ENCODE assay signal across 11 cellular contexts in genomic region chr10:71712170-71712569, GRCh38. TPM values are rescaled to one million over a fixed set of nuclear protein-coding genes. Genes with fewer than 3 reads are reported as not detected.
A peak's percentile ranks its signal among the peaks of the same experiment; 100 is the strongest.
DNase-seq lines count a peak whose midpoint lies in the region; ATAC-seq and TF ChIP-seq lines count a peak whose summit lies in the region.
"Had no signal": no experiment of that assay in that cellular context is flagged by ENCODE, and none has a peak within 500 bp of the region (broad histone marks: within the 10 kb centered on the region; RNA-seq: fewer than 3 reads in every experiment).

No MANE protein-coding gene starts in this region.

- DNase-seq in MCF 10A (ENCODE audit: unreplicated experiment) (no peak), mammary epithelial cell (no peak), lung (ENCODE audit: low spot score) (no peak), tibial nerve (ENCODE audit: low spot score in 2 of 2) (no peak), testis (no peak)
- DNase-seq in activated naive CD4-positive, alpha-beta T cell treated with anti-CD3 and anti-CD28 coated beads, Interleukin-2, amount 50 U/mL, for 72 hours (ENCODE audit: low spot score in 2 of 2): no peak

- POLR2A ChIA-PET in MCF 10A (lab: Yijun Ruan, JAX): interaction anchor here (3.8 kb wide), 1 partner anchor 17 kb away, joined by 19 read pairs; no protein-coding TSS in a partner anchor

- 88% methylated on average over 2 of the region's 2 CpGs for WGBS in mammary epithelial cell (ENCODE audit: low coverage, missing lambda C conversion rate)
- 85% methylated on average over 2 of the region's 2 CpGs for WGBS in lung, 2 donors
- WGBS in tibial nerve, 2 donors: 81 to 96% methylated on average over 2 of the region's 2 CpGs
- 87 to 89% methylated on average over 2 of the region's 2 CpGs for whole genome bisulfite sequencing in testis, 2 donors

- dilution Hi-C loops in mammary epithelial cell (cut with HindIII; ENCODE audit: low sequenced_read_pairs): no loop called here

- H4K20me1 ChIP-seq in mammary epithelial cell (ENCODE audit: insufficient read depth, low read length): no peaks in the 10 kb centered on the region

- H3K27ac Mint-ChIP-seq in MCF 10A (ENCODE audit: low read depth, unreplicated experiment): peak overlapping the region; percentile 35
- H3K27ac Mint-ChIP-seq in activated naive CD4-positive, alpha-beta T cell treated with anti-CD3 and anti-CD28 coated beads, Interleukin-2, amount 50 U/mL, for 72 hours: peak overlapping the region; percentile 50 to 97
- H3K27ac Mint-ChIP-seq: type B pancreatic cell had no signal

- CTCF ChIA-PET in MCF 10A (lab: Yijun Ruan, JAX): interaction anchor here (0.7 to 3.1 kb wide), 4 partner anchors 62 to 398 kb away, joined by 3 to 14 read pairs (median 8); partner anchors contain the start of gene VSIR
- CTCF ChIA-PET in mammary epithelial cell (lab: Charles Lee; ENCODE audit: low non-redundant PET): no interaction called here

- no peak for TF ChIP-seq EP300 in tibial nerve (IDR thresholded peaks at IDR 0.05)

- H3K4me3 ChIP-seq in mammary epithelial cell (replicated peaks in 1 of 3; ENCODE audit: insufficient read depth in 1 of 3, low read depth in 2 of 3, low read length in 3 of 3) (no peak overlapping the region), lung (no peak overlapping the region), tibial nerve (no peak overlapping the region), testis (no peak overlapping the region)

- H3K27ac ChIP-seq in mammary epithelial cell (ENCODE audit: insufficient read depth, low read depth, low read length): no peak overlapping the region
- peak overlapping the region; percentile 82 to 89 for H3K27ac ChIP-seq in lung (ENCODE audit: low read depth in 1 of 2, low read length in 1 of 2)
- H3K27ac ChIP-seq in tibial nerve: peak overlapping the region; percentile 86 to 96 (median 92)
- H3K27ac ChIP-seq in testis: no peak overlapping the region

- H3K9me3 ChIP-seq in mammary epithelial cell (replicated peaks; ENCODE audit: insufficient read depth, low read length): no peaks in the 10 kb centered on the region
- H3K9me3 ChIP-seq in lung (ENCODE audit: control insufficient read depth in 2 of 2, insufficient read depth in 1 of 2, low read length in 1 of 2): no peaks in the 10 kb centered on the region
- no peaks in the 10 kb centered on the region for H3K9me3 ChIP-seq in tibial nerve
- H3K9me3 ChIP-seq in testis: no peaks in the 10 kb centered on the region

- H3K79me2 ChIP-seq in mammary epithelial cell (ENCODE audit: insufficient read depth, low read length): no peaks in the 10 kb centered on the region

- peaks cover 34% of the 10 kb centered on the region for H3K4me1 ChIP-seq in mammary epithelial cell (ENCODE audit: insufficient read depth, low read length)
- H3K4me1 ChIP-seq in lung (ENCODE audit: control insufficient read depth in 2 of 2, insufficient read depth in 2 of 2, low read length in 2 of 2): peaks cover 0 to 32% of the 10 kb centered on the region in 2 donors
- peaks cover 16 to 83% (median 52%) of the 10 kb centered on the region in 4 donors for H3K4me1 ChIP-seq in tibial nerve
- peaks cover 27% of the 10 kb centered on the region for H3K4me1 ChIP-seq in testis

- intact Hi-C loops in MCF 10A (cut with micrococcal nuclease) (loop anchor here (5.0 kb wide), 2 partner anchors 60 to 100 kb away; partner anchors contain the start of gene VSIR), mammary epithelial cell (cut with micrococcal nuclease) (no loop called here), testis (cut with DNase I; ENCODE audit: low total_unique reads) (loop anchor here (10.0 kb wide), 1 partner anchor 63 kb away; the partner anchor contains the start of gene VSIR)

- no peak overlapping the region for H3K4me2 ChIP-seq in mammary epithelial cell (ENCODE audit: insufficient read depth, low read depth, low read length)

- H3K9ac ChIP-seq in mammary epithelial cell (ENCODE audit: insufficient read depth, low read length): no peak overlapping the region

- TF ChIP-seq CTCF in MCF 10A (IDR thresholded peaks at IDR 0.05; ENCODE audit: unreplicated experiment) (no peak), mammary epithelial cell (conservative IDR thresholded peaks at IDR 0.05 in 1 of 2, IDR thresholded peaks at IDR 0.05 in 1 of 2; ENCODE audit: extremely low read depth in 1 of 2, insufficient read depth in 1 of 2, low read depth in 1 of 2, low read length in 2 of 2) (no peak), lung (IDR thresholded peaks at IDR 0.05; ENCODE audit: control extremely low read depth, extremely low read depth) (no peak), tibial nerve (IDR thresholded peaks at IDR 0.05) (no peak), testis (IDR thresholded peaks at IDR 0.05) (no peak)

- H3K36me3 ChIP-seq in mammary epithelial cell (ENCODE audit: insufficient read depth, low read length) (no peaks in the 10 kb centered on the region), lung (ENCODE audit: control insufficient read depth in 2 of 2, insufficient read depth in 2 of 2, low read length in 2 of 2) (no peaks in the 10 kb centered on the region), tibial nerve (no peaks in the 10 kb centered on the region), testis (ENCODE audit: low read depth, missing control alignments) (no peaks in the 10 kb centered on the region)

- no TSS peak for BruUV-seq in MCF 10A (replicated peaks; lab: Mats Ljungman, UMichigan)
- BruUV-seq in mammary epithelial cell (replicated peaks; lab: Mats Ljungman, UMichigan): no TSS peak

- in situ Hi-C loops in mammary epithelial cell (cut with MboI; ENCODE audit: low sequenced_read_pairs in 2 of 2): no loop called here

- H3K27me3 Mint-ChIP-seq in MCF 10A (ENCODE audit: insufficient read depth, unreplicated experiment): no peaks in the 10 kb centered on the region
- H3K27me3 Mint-ChIP-seq: type B pancreatic cell had no signal

- no peaks in the 10 kb centered on the region for H3K27me3 ChIP-seq in mammary epithelial cell (ENCODE audit: insufficient read depth, low read length)
- H3K27me3 ChIP-seq in lung (ENCODE audit: control insufficient read depth, insufficient read depth): no peaks in the 10 kb centered on the region
- no peaks in the 10 kb centered on the region for H3K27me3 ChIP-seq in tibial nerve
- no peaks in the 10 kb centered on the region for H3K27me3 ChIP-seq in testis

- TF ChIP-seq POLR2A in tibial nerve (IDR thresholded peaks at IDR 0.05): no peak
- TF ChIP-seq POLR2A in testis (IDR thresholded peaks at IDR 0.05): no peak

- peaks cover 23% of the 10 kb centered on the region for H3K4me1 Mint-ChIP-seq in MCF 10A (ENCODE audit: insufficient read depth, unreplicated experiment)

- no peak overlapping the region for H3K4me3 Mint-ChIP-seq in MCF 10A (ENCODE audit: unreplicated experiment)
- H3K4me3 Mint-ChIP-seq: type B pancreatic cell had no signal

- H3K36me3 Mint-ChIP-seq in MCF 10A (ENCODE audit: insufficient read depth, unreplicated experiment): no peaks in the 10 kb centered on the region
- H3K36me3 Mint-ChIP-seq in activated naive CD4-positive, alpha-beta T cell treated with anti-CD3 and anti-CD28 coated beads, Interleukin-2, amount 50 U/mL, for 72 hours: no peaks in the 10 kb centered on the region
- H3K36me3 Mint-ChIP-seq: type B pancreatic cell had no signal

- no peaks in the 10 kb centered on the region for H3K9me3 Mint-ChIP-seq in MCF 10A (ENCODE audit: unreplicated experiment)
- H3K9me3 Mint-ChIP-seq in activated naive CD4-positive, alpha-beta T cell treated with anti-CD3 and anti-CD28 coated beads, Interleukin-2, amount 50 U/mL, for 72 hours: no peaks in the 10 kb centered on the region
- H3K9me3 Mint-ChIP-seq: type B pancreatic cell had no signal

- H2AFZ ChIP-seq in mammary epithelial cell (ENCODE audit: low read depth, low read length): no peak overlapping the region

- no peak for ATAC-seq in activated naive CD4-positive, alpha-beta T cell treated with anti-CD3 and anti-CD28 coated beads, Interleukin-2, amount 50 U/mL, for 72 hours
- ATAC-seq in lung (ENCODE audit: insufficient read depth, low FRiP score) (no peak), GM19463 (IDR thresholded peaks at IDR 0.05; ENCODE audit: unreplicated experiment) (no peak), HG03175 (IDR thresholded peaks at IDR 0.05; ENCODE audit: unreplicated experiment) (no peak)

RNA-seq across cellular contexts. Expression of gene C10orf105, which starts 7.4 kb away (rescaled TPM):
- total RNA-seq in MCF 10A (2022) (not detected in 2 replicates), mammary epithelial cell (under 1 TPM in 1 of 2 donors, not detected in 1; under 0.01 TPM), lung (under 1 TPM; 0.14 to 0.58 TPM), tibial nerve (under 1 TPM; 0.20 to 0.42 (median 0.26) TPM), testis (under 1 TPM; 0.47 to 0.87 TPM)
- polyA plus RNA-seq in mammary epithelial cell (not detected), lung (under 1 TPM; 0.20 to 0.34 TPM), testis (ENCODE audit: insufficient read depth, low read depth, low replicate concordance) (1.7 TPM)
- not detected for polyA minus RNA-seq in mammary epithelial cell
- total RNA-seq in activated naive CD4-positive, alpha-beta T cell treated with anti-CD3 and anti-CD28 coated beads, Interleukin-2, amount 50 U/mL, for 72 hours: under 1 TPM; 0.45 to 0.68 TPM
- total RNA-seq: dermis microvascular lymphatic vessel endothelial cell, frontal cortex had no signal

Comparison
In these comparisons a context has a peak if more than half of its experiments do, and no peak if none do; other contexts are left out.
1. H3K27ac ChIP-seq: peak in lung (2 of 2) and tibial nerve (4 of 4); none in mammary epithelial cell (single experiment) and testis (0 of 2).